ENCODE assay signal across 1 cellular context in genomic region chr12:123227581-123228258, GRCh38.
A peak's percentile ranks its signal among the peaks of the same experiment; 100 is the strongest.
TF ChIP-seq lines count a peak whose summit lies in the region.

No MANE protein-coding gene starts in this region.

TF ChIP-seq in K562, 482 proteins besides CTCF, POLR2A, EP300 and RAD21:
- TF ChIP-seq MTA1 (IDR thresholded peaks at IDR 0.05; ENCODE audit: borderline replicate concordance) (no peak), BRD4 (IDR thresholded peaks at IDR 0.05) (no peak), NR2F6 (CRISPR knock-in tag; IDR thresholded peaks at IDR 0.05) (no peak), GATA2 (CRISPR knock-in tag; IDR thresholded peaks at IDR 0.05) (0 out of 2 replicates have a peak, but pooled peaks have one; percentile 25)
